ENCODE assay signal across 8 cellular contexts in the genomic region with DNA sequence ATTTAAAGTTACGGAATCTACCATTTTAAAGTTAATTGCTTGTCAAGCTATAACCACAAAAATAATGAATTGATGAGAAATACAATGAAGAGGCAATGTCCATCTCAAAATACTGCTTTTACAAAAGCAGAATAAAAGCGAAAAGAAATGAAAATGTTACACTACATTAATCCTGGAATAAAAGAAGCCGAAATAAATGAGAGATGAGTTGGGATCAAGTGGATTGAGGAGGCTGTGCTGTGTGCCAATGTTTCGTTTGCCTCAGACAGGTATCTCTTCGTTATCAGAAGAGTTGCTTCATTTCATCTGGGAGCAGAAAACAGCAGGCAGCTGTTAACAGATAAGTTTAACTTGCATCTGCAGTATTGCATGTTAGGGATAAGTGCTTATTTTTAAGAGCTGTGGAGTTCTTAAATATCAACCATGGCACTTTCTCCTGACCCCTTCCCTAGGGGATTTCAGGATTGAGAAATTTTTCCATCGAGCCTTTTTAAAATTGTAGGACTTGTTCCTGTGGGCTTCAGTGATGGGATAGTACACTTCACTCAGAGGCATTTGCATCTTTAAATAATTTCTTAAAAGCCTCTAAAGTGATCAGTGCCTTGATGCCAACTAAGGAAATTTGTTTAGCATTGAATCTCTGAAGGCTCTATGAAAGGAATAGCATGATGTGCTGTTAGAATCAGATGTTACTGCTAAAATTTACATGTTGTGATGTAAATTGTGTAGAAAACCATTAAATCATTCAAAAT.
DNase-seq lines count a peak whose midpoint lies in the region; ATAC-seq and TF ChIP-seq lines count a peak whose summit lies in the region.

No MANE protein-coding gene starts in this region.

- TF ChIP-seq CTCF in GM12875 (IDR thresholded peaks at IDR 0.05; ENCODE audit: borderline replicate concordance, insufficient read depth, low read depth, low read length), result no peak
- TF ChIP-seq CTCF in OCI-LY1 (IDR thresholded peaks at IDR 0.05; ENCODE audit: low read length), result no peak

- H3K9ac ChIP-seq in OCI-LY1 (ENCODE audit: low read length), result peak overlapping the region; percentile 99

- H3F3A ChIP-seq in OCI-LY1 (ENCODE audit: insufficient read depth, low read length), result peaks cover 81% of the 10 kb centered on the region

- peak overlapping the region; percentile 95 for H3K4me2 ChIP-seq in OCI-LY1 (ENCODE audit: low read length)

- H3K27me3 ChIP-seq in OCI-LY1 (ENCODE audit: insufficient read depth, low read length), result no peaks in the 10 kb centered on the region

- H3K4me3 ChIP-seq in GM12875 (ENCODE audit: low read depth, low read length) (peak overlapping the region; percentile 90), OCI-LY1 (ENCODE audit: low read depth, low read length, poor library complexity, severe bottlenecking) (peak overlapping the region; percentile 77)

- DNase-seq in fibroblast of gingiva (ENCODE audit: low read depth) (peak; percentile 67), retina (peak; percentile 57), GDM1 (lab: John Stamatoyannopoulos, UW) (no peak)
- no peak for DNase-seq in activated CD4-positive, alpha-beta T cell treated with anti-CD3 and anti-CD28 coated beads, Interleukin-2, amount 50 U/mL, for 48 hours

- peak overlapping the region; percentile 31 for H3K27ac ChIP-seq in OCI-LY1 (ENCODE audit: low read depth, low read length, poor library complexity, severe bottlenecking)

- no peak overlapping the region for H2AFZ ChIP-seq in OCI-LY1 (ENCODE audit: low read length)

- H3K4me1 ChIP-seq in OCI-LY1 (ENCODE audit: insufficient read depth, low read length, severe bottlenecking), result peaks cover 61% of the 10 kb centered on the region

- H4K20me1 ChIP-seq in OCI-LY1 (ENCODE audit: insufficient read depth, low read length), result no peaks in the 10 kb centered on the region

- no peaks in the 10 kb centered on the region for H3K9me2 ChIP-seq in OCI-LY1 (ENCODE audit: low read depth, low read length)

- ATAC-seq in GM18907 (IDR thresholded peaks at IDR 0.05; ENCODE audit: unreplicated experiment) (no peak), HG03039 (IDR thresholded peaks at IDR 0.05; ENCODE audit: unreplicated experiment) (no peak)

- H3K36me3 ChIP-seq in OCI-LY1 (ENCODE audit: insufficient read depth, low read length), result peaks cover 76% of the 10 kb centered on the region

- no peaks in the 10 kb centered on the region for H3K9me3 ChIP-seq in OCI-LY1 (ENCODE audit: low read length)

- H3K79me2 ChIP-seq in OCI-LY1 (ENCODE audit: insufficient read depth, low read length), result peaks cover 62% of the 10 kb centered on the region

Comparison
In these comparisons a context has a peak if more than half of its experiments do, and no peak if none do; other contexts are left out.
1. DNase-seq: peak in fibroblast of gingiva (single experiment) and retina (single experiment); none in GDM1 (single experiment) and activated CD4-positive, alpha-beta T cell treated with anti-CD3 and anti-CD28 coated beads, Interleukin-2, amount 50 U/mL, for 48 hours (0 of 2).